20 cellular contexts compared by ENCODE assay signal in genomic region chr2:1571477-1572417, GRCh38.
"Had no signal": no experiment of that assay in that cellular context is flagged by ENCODE, and none has a peak within 500 bp of the region (broad histone marks: within the 10 kb centered on the region; RNA-seq: fewer than 3 reads in every experiment).

No MANE protein-coding gene starts in this region.

- H3K27me3 ChIP-seq: body of pancreas had no signal

- H3K4me3 ChIP-seq: body of pancreas had no signal

- DNase-seq: activated CD4-positive, alpha-beta T cell treated with anti-CD3 and anti-CD28 coated beads, Interleukin-2, amount 50 U/mL, for 48 hours; activated naive CD8-positive, alpha-beta T cell treated with anti-CD3 and anti-CD28 coated beads for 36 hours; activated T-cell treated with anti-CD3 and anti-CD28 coated beads for 4 hours; amygdala; caudate nucleus; effector memory CD8-positive, alpha-beta T cell; hippocampal formation; left colon; midbrain; nephron progenitor cell; nucleus accumbens; retina; small intestine; stimulated activated CD4-positive, alpha-beta T cell treated with anti-CD3 and anti-CD28 coated beads, Interleukin-4, amount 100 ng/mL, for 4 hours; T-helper 17 cell had no signal

- H3K4me1 ChIP-seq: body of pancreas had no signal

- H3K27ac Mint-ChIP-seq: activated naive CD8-positive, alpha-beta T cell treated with anti-CD3 and anti-CD28 coated beads for 36 hours; activated T-helper 1 cell treated with anti-CD3 and anti-CD28 coated beads, Interleukin-12 subunit alpha, Interleukin-12 subunit beta, Interleukin-2, Interleukin-4 antibody, amounts not matched to agents 30 ng/mL and 10 ng/mL and 1 ng/mL, durations not matched to agents 14 hours and 24 hours and 36 hours; effector memory CD8-positive, alpha-beta T cell; nephron progenitor cell; stimulated activated memory B cell treated with anti-CD40 and anti-IgM and Interleukin-4, amounts not matched to agents 10 μg/mL and 1 μg/mL and 100 μg/mL, for 72 hours; T-helper 17 cell had no signal

- H3K4me3 Mint-ChIP-seq: activated naive CD8-positive, alpha-beta T cell treated with anti-CD3 and anti-CD28 coated beads for 36 hours; activated T-helper 1 cell treated with anti-CD3 and anti-CD28 coated beads, Interleukin-12 subunit alpha, Interleukin-12 subunit beta, Interleukin-2, Interleukin-4 antibody, amounts not matched to agents 30 ng/mL and 10 ng/mL and 1 ng/mL, durations not matched to agents 14 hours and 24 hours and 36 hours; effector memory CD8-positive, alpha-beta T cell; nephron progenitor cell; stimulated activated memory B cell treated with anti-CD40 and anti-IgM and Interleukin-4, amounts not matched to agents 10 μg/mL and 1 μg/mL and 100 μg/mL, for 72 hours; T-helper 17 cell had no signal

- FAIRE-seq: islet of Langerhans, small intestine had no signal

- H3K36me3 Mint-ChIP-seq: activated naive CD8-positive, alpha-beta T cell treated with anti-CD3 and anti-CD28 coated beads for 36 hours; stimulated activated memory B cell treated with anti-CD40 and anti-IgM and Interleukin-4, amounts not matched to agents 10 μg/mL and 1 μg/mL and 100 μg/mL, for 72 hours had no signal

- H3K27ac ChIP-seq: body of pancreas, VCaP had no signal

- H3K4me1 Mint-ChIP-seq: activated naive CD8-positive, alpha-beta T cell treated with anti-CD3 and anti-CD28 coated beads for 36 hours; nephron progenitor cell; stimulated activated memory B cell treated with anti-CD40 and anti-IgM and Interleukin-4, amounts not matched to agents 10 μg/mL and 1 μg/mL and 100 μg/mL, for 72 hours had no signal

- H3K9me3 ChIP-seq: body of pancreas had no signal
